14 cellular contexts compared by ENCODE assay signal in genomic region chr7:109641445-109641844, GRCh38.
"Had no signal": no experiment of that assay in that cellular context is flagged by ENCODE, and none has a peak within 500 bp of the region (broad histone marks: within the 10 kb centered on the region; RNA-seq: fewer than 3 reads in every experiment).

No MANE protein-coding gene starts in this region.

- H3K4me1 ChIP-seq: adrenal gland, lower lobe of right lung, pancreas, tibial artery had no signal

- H3K36me3 ChIP-seq: adrenal gland, lower lobe of right lung, neutrophil, pancreas, tibial artery had no signal

- ATAC-seq: activated naive CD4-positive, alpha-beta T cell treated with anti-CD3 and anti-CD28 coated beads, Interleukin-2, amount 50 U/mL, for 72 hours; lower lobe of right lung; natural killer cell treated with Interleukin-12 subunit alpha and Interleukin-12 subunit beta and Interleukin-15 and Interleukin-18, amount 100 ng/mL, for 72 hours; pancreas; sciatic nerve had no signal

- H3K27ac ChIP-seq: adrenal gland, lower lobe of right lung, neutrophil, pancreas, tibial artery had no signal

- H3K27me3 ChIP-seq: adrenal gland, neutrophil, pancreas, tibial artery had no signal

- DNase-seq: activated gamma-delta T cell treated with Interleukin-2 at 50 U/mL for 16 hours; adrenal gland; effector memory CD4-positive, alpha-beta T cell; foreskin fibroblast; glutamatergic neuron; hypothalamus; lower lobe of right lung; pancreas; stimulated activated naive CD4-positive, alpha-beta T cell; tibial artery had no signal

- H3K4me3 ChIP-seq: adrenal gland, lower lobe of right lung, pancreas, tibial artery had no signal

- H3K9me3 ChIP-seq: adrenal gland, lower lobe of right lung, neutrophil, pancreas, tibial artery had no signal
